2 cellular contexts compared by ENCODE assay signal in genomic region chr6:11013671-11014070, GRCh38.
TF ChIP-seq lines count a peak whose summit lies in the region.

No MANE protein-coding gene starts in this region.

TF ChIP-seq in A549, 52 proteins besides CTCF, POLR2A, EP300 and RAD21:
- TF ChIP-seq RARB (CRISPR knock-in tag; IDR thresholded peaks at IDR 0.05) (no peak), CEBPB (IDR thresholded peaks at IDR 0.05) (no peak), SMC3 (IDR thresholded peaks at IDR 0.05) (no peak), HOXB5 (CRISPR knock-in tag; IDR thresholded peaks at IDR 0.05) (no peak), CHD4 (IDR thresholded peaks at IDR 0.05; ENCODE audit: borderline replicate concordance) (no peak), KDM5A (IDR thresholded peaks at IDR 0.05) (no peak), REST (IDR thresholded peaks at IDR 0.05) (no peak), FOSL2 (IDR thresholded peaks at IDR 0.05) (no peak), FOSL2 (CRISPR knock-in tag; IDR thresholded peaks at IDR 0.05) (no peak), RFX5 (IDR thresholded peaks at IDR 0.05) (no peak), HOXB13 (CRISPR knock-in tag; IDR thresholded peaks at IDR 0.05; ENCODE audit: low read depth) (no peak), JUN (IDR thresholded peaks at IDR 0.05) (no peak), PBX3 (IDR thresholded peaks at IDR 0.05) (no peak), TP53 (CRISPR knock-in tag; IDR thresholded peaks at IDR 0.05) (no peak), MAFK (IDR thresholded peaks at IDR 0.05; ENCODE audit: partially characterized antibody) (no peak)

TF ChIP-seq in K562, 482 proteins besides CTCF, POLR2A, EP300 and RAD21:
- TF ChIP-seq ATF6 (CRISPR knock-in tag; IDR thresholded peaks at IDR 0.05) (no peak), CTCFL (IDR thresholded peaks at IDR 0.05; ENCODE audit: borderline replicate concordance, insufficient read depth, low read depth, low read length, poor library complexity, severe bottlenecking) (peak; percentile 63), ZNF384 (IDR thresholded peaks at IDR 0.05; ENCODE audit: low read depth, low read length) (peak; percentile 95)
